ENCODE assay signal across 1 cellular context in the genomic region with DNA sequence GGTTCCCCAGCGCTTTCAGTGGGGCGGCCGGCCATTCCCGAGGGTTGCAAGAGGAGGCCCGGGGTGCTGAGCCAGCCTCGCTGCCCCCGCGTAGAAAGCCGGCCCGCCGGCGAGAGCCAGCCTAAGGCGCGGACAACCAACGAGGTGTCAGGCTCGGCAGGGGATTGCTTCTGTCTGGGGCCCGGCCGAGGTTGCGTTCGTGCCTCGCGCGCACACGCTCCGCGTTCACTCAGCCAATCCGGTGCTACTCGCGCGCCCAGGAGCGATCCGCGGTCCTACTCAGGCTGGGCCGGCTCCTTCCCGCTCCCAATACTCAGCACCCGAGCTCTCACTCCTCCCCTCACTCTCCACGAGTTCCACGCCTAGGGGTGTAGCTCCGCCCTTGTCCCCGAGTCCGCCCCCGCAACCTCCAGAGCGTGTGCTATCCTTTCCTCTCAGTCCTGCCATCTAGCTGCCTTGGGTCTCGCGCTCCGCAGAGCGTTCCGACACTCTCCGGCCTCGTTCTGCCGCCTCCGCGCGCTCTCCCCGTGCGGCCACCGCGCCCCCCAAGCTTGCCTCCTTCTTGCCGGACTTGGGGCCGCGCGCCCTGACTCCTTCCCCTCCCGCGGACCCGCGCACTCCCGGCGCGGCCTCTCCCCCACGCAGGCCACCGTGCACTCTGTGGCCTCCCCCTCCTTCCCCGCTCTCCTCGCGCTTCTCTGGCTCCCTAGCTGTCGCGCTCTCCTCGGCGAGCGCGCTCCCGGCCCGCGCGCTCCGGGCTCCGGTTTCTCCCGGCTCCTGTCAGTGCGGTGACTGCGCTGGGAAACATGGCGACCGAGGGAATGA.
A peak's percentile ranks its signal among the peaks of the same experiment; 100 is the strongest.
TF ChIP-seq lines count a peak whose summit lies in the region.

A gene (plus strand): TSS at position 426 of the 825 bp plus-strand sequence.

TF ChIP-seq in HepG2, 621 proteins besides CTCF, POLR2A, EP300 and RAD21 (continued from another document and continues in another):
- TF ChIP-seq, protein P1, sequence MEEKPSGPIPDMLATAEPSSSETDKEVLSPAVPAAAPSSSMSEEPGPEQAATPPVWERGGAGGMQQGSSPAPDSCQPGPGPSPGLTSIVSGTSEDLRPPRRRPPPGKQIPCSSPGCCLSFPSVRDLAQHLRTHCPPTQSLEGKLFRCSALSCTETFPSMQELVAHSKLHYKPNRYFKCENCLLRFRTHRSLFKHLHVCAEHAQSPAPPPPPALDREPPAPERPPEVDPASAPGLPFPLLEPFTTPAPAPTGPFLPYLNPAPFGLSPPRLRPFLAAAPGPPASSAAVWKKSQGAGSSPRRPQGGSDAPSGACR (CRISPR knock-in tag; IDR thresholded peaks at IDR 0.05), result peak; percentile 75; the same call in 1 of the 2 replicates
- TF ChIP-seq NCOR1 (IDR thresholded peaks at IDR 0.05; ENCODE audit: borderline replicate concordance, low read length), result no peak
- TF ChIP-seq NKX3-1 (CRISPR knock-in tag; IDR thresholded peaks at IDR 0.05), result 0 out of 2 replicates have a peak, but pooled peaks have one; percentile 57
- TF ChIP-seq, protein P2, sequence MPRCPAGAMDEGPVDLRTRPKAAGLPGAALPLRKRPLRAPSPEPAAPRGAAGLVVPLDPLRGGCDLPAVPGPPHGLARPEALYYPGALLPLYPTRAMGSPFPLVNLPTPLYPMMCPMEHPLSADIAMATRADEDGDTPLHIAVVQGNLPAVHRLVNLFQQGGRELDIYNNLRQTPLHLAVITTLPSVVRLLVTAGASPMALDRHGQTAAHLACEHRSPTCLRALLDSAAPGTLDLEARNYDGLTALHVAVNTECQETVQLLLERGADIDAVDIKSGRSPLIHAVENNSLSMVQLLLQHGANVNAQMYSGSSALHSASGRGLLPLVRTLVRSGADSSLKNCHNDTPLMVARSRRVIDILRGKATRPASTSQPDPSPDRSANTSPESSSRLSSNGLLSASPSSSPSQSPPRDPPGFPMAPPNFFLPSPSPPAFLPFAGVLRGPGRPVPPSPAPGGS (CRISPR knock-in tag; IDR thresholded peaks at IDR 0.05), result no peak
- peak; percentile 74 for TF ChIP-seq ZMAT3 (CRISPR knock-in tag; conservative IDR thresholded peaks at IDR 0.05)
- TF ChIP-seq ZBTB3 (CRISPR knock-in tag; IDR thresholded peaks at IDR 0.05; ENCODE audit: borderline replicate concordance, low read depth), result no peak
- no peak; the same call in 1 of the 2 replicates for TF ChIP-seq MTF2 (CRISPR knock-in tag; IDR thresholded peaks at IDR 0.05; ENCODE audit: borderline replicate concordance)
- TF ChIP-seq MXD4 (CRISPR knock-in tag; IDR thresholded peaks at IDR 0.05), result peak; percentile 90
- TF ChIP-seq, protein P3, sequence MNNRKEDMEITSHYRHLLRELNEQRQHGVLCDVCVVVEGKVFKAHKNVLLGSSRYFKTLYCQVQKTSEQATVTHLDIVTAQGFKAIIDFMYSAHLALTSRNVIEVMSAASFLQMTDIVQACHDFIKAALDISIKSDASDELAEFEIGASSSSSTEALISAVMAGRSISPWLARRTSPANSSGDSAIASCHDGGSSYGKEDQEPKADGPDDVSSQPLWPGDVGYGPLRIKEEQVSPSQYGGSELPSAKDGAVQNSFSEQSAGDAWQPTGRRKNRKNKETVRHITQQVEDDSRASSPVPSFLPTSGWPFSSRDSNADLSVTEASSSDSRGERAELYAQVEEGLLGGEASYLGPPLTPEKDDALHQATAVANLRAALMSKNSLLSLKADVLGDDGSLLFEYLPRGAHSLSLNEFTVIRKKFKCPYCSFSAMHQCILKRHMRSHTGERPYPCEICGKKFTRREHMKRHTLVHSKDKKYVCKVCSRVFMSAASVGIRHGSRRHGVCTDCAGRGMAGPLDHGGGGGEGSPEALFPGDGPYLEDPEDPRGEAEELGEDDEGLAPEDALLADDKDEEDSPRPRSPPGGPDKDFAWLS (CRISPR knock-in tag; IDR thresholded peaks at IDR 0.05; ENCODE audit: borderline replicate concordance), result no peak
- TF ChIP-seq ZNF326 (CRISPR knock-in tag; IDR thresholded peaks at IDR 0.05; ENCODE audit: borderline replicate concordance), result no peak
- TF ChIP-seq NFRKB (IDR thresholded peaks at IDR 0.05), result no peak
- TF ChIP-seq SALL1 (CRISPR knock-in tag; IDR thresholded peaks at IDR 0.05), result peak; percentile 85; the same call in 1 of the 2 replicates
- no peak for TF ChIP-seq SP140L (CRISPR knock-in tag; IDR thresholded peaks at IDR 0.05; ENCODE audit: borderline replicate concordance)
- TF ChIP-seq ZFP37 (CRISPR knock-in tag; IDR thresholded peaks at IDR 0.05; ENCODE audit: borderline replicate concordance), result no peak
- TF ChIP-seq ARHGAP35 (CRISPR knock-in tag; IDR thresholded peaks at IDR 0.05; ENCODE audit: borderline replicate concordance), result no peak; the same call in 1 of the 2 replicates
- 0 out of 2 replicates have a peak, but pooled peaks have one; percentile 37 for TF ChIP-seq ZNF567 (CRISPR knock-in tag; IDR thresholded peaks at IDR 0.05; ENCODE audit: borderline replicate concordance)
- TF ChIP-seq ZNF17 (CRISPR knock-in tag; IDR thresholded peaks at IDR 0.05), result no peak
- peak; percentile 93 for TF ChIP-seq CCDC6 (CRISPR knock-in tag; IDR thresholded peaks at IDR 0.05)
- TF ChIP-seq, protein P4, sequence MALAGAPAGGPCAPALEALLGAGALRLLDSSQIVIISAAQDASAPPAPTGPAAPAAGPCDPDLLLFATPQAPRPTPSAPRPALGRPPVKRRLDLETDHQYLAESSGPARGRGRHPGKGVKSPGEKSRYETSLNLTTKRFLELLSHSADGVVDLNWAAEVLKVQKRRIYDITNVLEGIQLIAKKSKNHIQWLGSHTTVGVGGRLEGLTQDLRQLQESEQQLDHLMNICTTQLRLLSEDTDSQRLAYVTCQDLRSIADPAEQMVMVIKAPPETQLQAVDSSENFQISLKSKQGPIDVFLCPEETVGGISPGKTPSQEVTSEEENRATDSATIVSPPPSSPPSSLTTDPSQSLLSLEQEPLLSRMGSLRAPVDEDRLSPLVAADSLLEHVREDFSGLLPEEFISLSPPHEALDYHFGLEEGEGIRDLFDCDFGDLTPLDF (CRISPR knock-in tag; IDR thresholded peaks at IDR 0.05), result peak; percentile 64
- peak; percentile 46; the same call in 1 of the 2 replicates for TF ChIP-seq HCFC1 (IDR thresholded peaks at IDR 0.05; ENCODE audit: low read depth, low read length)
- TF ChIP-seq, protein P5, sequence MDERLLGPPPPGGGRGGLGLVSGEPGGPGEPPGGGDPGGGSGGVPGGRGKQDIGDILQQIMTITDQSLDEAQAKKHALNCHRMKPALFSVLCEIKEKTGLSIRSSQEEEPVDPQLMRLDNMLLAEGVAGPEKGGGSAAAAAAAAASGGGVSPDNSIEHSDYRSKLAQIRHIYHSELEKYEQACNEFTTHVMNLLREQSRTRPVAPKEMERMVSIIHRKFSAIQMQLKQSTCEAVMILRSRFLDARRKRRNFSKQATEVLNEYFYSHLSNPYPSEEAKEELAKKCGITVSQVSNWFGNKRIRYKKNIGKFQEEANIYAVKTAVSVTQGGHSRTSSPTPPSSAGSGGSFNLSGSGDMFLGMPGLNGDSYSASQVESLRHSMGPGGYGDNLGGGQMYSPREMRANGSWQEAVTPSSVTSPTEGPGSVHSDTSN (CRISPR knock-in tag; IDR thresholded peaks at IDR 0.05), result no peak; the same call in 1 of the 2 replicates
- no peak for TF ChIP-seq NFIB (CRISPR knock-in tag; IDR thresholded peaks at IDR 0.05; ENCODE audit: borderline replicate concordance)
- no peak for TF ChIP-seq SOX13 (IDR thresholded peaks at IDR 0.05)
- TF ChIP-seq SOX13 (CRISPR knock-in tag; conservative IDR thresholded peaks at IDR 0.05 in 1 of 2, IDR thresholded peaks at IDR 0.05 in 1 of 2), result peak in 1 of 2 experiments; percentile 38; a peak in 2 of 4 replicates
- TF ChIP-seq RFXANK (CRISPR knock-in tag; IDR thresholded peaks at IDR 0.05), result no peak
- peak; percentile 23 for TF ChIP-seq FOSL2 (CRISPR knock-in tag; IDR thresholded peaks at IDR 0.05)
- TF ChIP-seq, protein P6, sequence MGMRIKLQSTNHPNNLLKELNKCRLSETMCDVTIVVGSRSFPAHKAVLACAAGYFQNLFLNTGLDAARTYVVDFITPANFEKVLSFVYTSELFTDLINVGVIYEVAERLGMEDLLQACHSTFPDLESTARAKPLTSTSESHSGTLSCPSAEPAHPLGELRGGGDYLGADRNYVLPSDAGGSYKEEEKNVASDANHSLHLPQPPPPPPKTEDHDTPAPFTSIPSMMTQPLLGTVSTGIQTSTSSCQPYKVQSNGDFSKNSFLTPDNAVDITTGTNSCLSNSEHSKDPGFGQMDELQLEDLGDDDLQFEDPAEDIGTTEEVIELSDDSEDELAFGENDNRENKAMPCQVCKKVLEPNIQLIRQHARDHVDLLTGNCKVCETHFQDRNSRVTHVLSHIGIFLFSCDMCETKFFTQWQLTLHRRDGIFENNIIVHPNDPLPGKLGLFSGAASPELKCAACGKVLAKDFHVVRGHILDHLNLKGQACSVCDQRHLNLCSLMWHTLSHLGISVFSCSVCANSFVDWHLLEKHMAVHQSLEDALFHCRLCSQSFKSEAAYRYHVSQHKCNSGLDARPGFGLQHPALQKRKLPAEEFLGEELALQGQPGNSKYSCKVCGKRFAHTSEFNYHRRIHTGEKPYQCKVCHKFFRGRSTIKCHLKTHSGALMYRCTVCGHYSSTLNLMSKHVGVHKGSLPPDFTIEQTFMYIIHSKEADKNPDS (CRISPR knock-in tag; IDR thresholded peaks at IDR 0.05), result peak; percentile 90; the same call in 1 of the 2 replicates
- peak; percentile 39; the same call in 1 of the 2 replicates for TF ChIP-seq BCL6 (CRISPR knock-in tag; IDR thresholded peaks at IDR 0.05)
- TF ChIP-seq DMAP1 (CRISPR knock-in tag; IDR thresholded peaks at IDR 0.05), result peak; percentile 85
- TF ChIP-seq, protein P7, sequence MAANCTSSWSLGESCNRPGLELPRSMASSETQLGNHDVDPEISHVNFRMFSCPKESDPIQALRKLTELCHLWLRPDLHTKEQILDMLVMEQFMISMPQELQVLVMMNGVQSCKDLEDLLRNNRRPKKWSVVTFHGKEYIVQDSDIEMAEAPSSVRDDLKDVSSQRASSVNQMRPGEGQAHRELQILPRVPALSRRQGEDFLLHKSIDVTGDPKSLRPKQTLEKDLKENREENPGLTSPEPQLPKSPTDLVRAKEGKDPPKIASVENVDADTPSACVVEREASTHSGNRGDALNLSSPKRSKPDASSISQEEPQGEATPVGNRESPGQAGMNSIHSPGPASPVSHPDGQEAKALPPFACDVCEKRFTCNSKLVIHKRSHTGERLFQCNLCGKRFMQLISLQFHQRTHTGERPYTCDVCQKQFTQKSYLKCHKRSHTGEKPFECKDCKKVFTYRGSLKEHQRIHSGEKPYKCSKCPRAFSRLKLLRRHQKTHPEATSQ (CRISPR knock-in tag; IDR thresholded peaks at IDR 0.05; ENCODE audit: borderline replicate concordance), result peak; percentile 94; the same call in 1 of the 2 replicates
- peak; percentile 86 for TF ChIP-seq HOXA3 (CRISPR knock-in tag; IDR thresholded peaks at IDR 0.05)
- TF ChIP-seq LCORL (IDR thresholded peaks at IDR 0.05), result no peak
- TF ChIP-seq LCORL (CRISPR knock-in tag; IDR thresholded peaks at IDR 0.05), result peak; percentile 82
- TF ChIP-seq, protein P8, sequence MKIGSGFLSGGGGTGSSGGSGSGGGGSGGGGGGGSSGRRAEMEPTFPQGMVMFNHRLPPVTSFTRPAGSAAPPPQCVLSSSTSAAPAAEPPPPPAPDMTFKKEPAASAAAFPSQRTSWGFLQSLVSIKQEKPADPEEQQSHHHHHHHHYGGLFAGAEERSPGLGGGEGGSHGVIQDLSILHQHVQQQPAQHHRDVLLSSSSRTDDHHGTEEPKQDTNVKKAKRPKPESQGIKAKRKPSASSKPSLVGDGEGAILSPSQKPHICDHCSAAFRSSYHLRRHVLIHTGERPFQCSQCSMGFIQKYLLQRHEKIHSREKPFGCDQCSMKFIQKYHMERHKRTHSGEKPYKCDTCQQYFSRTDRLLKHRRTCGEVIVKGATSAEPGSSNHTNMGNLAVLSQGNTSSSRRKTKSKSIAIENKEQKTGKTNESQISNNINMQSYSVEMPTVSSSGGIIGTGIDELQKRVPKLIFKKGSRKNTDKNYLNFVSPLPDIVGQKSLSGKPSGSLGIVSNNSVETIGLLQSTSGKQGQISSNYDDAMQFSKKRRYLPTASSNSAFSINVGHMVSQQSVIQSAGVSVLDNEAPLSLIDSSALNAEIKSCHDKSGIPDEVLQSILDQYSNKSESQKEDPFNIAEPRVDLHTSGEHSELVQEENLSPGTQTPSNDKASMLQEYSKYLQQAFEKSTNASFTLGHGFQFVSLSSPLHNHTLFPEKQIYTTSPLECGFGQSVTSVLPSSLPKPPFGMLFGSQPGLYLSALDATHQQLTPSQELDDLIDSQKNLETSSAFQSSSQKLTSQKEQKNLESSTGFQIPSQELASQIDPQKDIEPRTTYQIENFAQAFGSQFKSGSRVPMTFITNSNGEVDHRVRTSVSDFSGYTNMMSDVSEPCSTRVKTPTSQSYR (CRISPR knock-in tag; IDR thresholded peaks at IDR 0.05; ENCODE audit: borderline replicate concordance), result no peak
- peak; percentile 61; the same call in 1 of the 2 replicates for TF ChIP-seq ZNF773 (CRISPR knock-in tag; IDR thresholded peaks at IDR 0.05; ENCODE audit: borderline replicate concordance)
- TF ChIP-seq, protein P9, sequence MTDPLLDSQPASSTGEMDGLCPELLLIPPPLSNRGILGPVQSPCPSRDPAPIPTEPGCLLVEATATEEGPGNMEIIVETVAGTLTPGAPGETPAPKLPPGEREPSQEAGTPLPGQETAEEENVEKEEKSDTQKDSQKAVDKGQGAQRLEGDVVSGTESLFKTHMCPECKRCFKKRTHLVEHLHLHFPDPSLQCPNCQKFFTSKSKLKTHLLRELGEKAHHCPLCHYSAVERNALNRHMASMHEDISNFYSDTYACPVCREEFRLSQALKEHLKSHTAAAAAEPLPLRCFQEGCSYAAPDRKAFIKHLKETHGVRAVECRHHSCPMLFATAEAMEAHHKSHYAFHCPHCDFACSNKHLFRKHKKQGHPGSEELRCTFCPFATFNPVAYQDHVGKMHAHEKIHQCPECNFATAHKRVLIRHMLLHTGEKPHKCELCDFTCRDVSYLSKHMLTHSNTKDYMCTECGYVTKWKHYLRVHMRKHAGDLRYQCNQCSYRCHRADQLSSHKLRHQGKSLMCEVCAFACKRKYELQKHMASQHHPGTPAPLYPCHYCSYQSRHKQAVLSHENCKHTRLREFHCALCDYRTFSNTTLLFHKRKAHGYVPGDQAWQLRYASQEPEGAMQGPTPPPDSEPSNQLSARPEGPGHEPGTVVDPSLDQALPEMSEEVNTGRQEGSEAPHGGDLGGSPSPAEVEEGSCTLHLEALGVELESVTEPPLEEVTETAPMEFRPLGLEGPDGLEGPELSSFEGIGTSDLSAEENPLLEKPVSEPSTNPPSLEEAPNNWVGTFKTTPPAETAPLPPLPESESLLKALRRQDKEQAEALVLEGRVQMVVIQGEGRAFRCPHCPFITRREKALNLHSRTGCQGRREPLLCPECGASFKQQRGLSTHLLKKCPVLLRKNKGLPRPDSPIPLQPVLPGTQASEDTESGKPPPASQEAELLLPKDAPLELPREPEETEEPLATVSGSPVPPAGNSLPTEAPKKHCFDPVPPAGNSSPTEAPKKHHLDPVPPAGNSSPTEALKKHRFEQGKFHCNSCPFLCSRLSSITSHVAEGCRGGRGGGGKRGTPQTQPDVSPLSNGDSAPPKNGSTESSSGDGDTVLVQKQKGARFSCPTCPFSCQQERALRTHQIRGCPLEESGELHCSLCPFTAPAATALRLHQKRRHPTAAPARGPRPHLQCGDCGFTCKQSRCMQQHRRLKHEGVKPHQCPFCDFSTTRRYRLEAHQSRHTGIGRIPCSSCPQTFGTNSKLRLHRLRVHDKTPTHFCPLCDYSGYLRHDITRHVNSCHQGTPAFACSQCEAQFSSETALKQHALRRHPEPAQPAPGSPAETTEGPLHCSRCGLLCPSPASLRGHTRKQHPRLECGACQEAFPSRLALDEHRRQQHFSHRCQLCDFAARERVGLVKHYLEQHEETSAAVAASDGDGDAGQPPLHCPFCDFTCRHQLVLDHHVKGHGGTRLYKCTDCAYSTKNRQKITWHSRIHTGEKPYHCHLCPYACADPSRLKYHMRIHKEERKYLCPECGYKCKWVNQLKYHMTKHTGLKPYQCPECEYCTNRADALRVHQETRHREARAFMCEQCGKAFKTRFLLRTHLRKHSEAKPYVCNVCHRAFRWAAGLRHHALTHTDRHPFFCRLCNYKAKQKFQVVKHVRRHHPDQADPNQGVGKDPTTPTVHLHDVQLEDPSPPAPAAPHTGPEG (CRISPR knock-in tag; IDR thresholded peaks at IDR 0.05), result peak; percentile 75; the same call in 1 of the 2 replicates
